1 cellular context compared by ENCODE assay signal in genomic region chr17:76264755-76265623, GRCh38.
TF ChIP-seq lines count a peak whose summit lies in the region.

UBALD2 (plus strand) TSS chr17:76265348; CDS start chr17:76265506, 158 bp downstream.

TF ChIP-seq in HCT116, 20 proteins besides CTCF, POLR2A, EP300 and RAD21 (continued from another document):
- TF ChIP-seq MAX (IDR thresholded peaks at IDR 0.05) (no peak; the same call in 1 of the 2 replicates), CEBPB (IDR thresholded peaks at IDR 0.05; ENCODE audit: low read depth) (no peak), TCF7L2 (IDR thresholded peaks at IDR 0.05; ENCODE audit: borderline replicate concordance, extremely low read depth, insufficient read depth, insufficient read length) (peak; percentile 96), JUND (IDR thresholded peaks at IDR 0.05) (no peak; the same call in 1 of the 2 replicates), SP1 (IDR thresholded peaks at IDR 0.05; ENCODE audit: low read depth) (peak; percentile 99), EGR1 (IDR thresholded peaks at IDR 0.05; ENCODE audit: low read depth) (no peak; the same call in 1 of the 2 replicates)
TF ChIP-seq in HCT116: peak in this region for 6.
